ENCODE assay signal across 23 cellular contexts in genomic region chr1:114490235-114490634, GRCh38. TPM values are rescaled to one million over a fixed set of nuclear protein-coding genes. Genes with fewer than 3 reads are reported as not detected.
DNase-seq lines count a peak whose midpoint lies in the region; TF ChIP-seq lines count a peak whose summit lies in the region.
"Had no signal": no experiment of that assay in that cellular context is flagged by ENCODE, and none has a peak within 500 bp of the region (broad histone marks: within the 10 kb centered on the region; RNA-seq: fewer than 3 reads in every experiment).

No MANE protein-coding gene starts in this region.

- H3K9ac ChIP-seq in SK-N-MC (ENCODE audit: insufficient read length) = no peak overlapping the region

- peak overlapping the region; percentile 34; the same call in 1 of the 2 replicates for H3K4me3 ChIP-seq in SK-N-MC
- H3K4me3 ChIP-seq: body of pancreas, right atrium auricular region, stomach had no signal

- H3K27ac ChIP-seq in SK-N-MC = peak overlapping the region; percentile 84
- H3K27ac ChIP-seq: body of pancreas, right atrium auricular region, stomach had no signal

- H3K9me3 ChIP-seq in SK-N-MC (ENCODE audit: low read depth, low read length) = peaks cover 16% of the 10 kb centered on the region; the same call in 1 of the 2 replicates
- H3K9me3 ChIP-seq: body of pancreas, right atrium auricular region had no signal

- no peak overlapping the region for H3K4me3 Mint-ChIP-seq in activated naive CD8-positive, alpha-beta T cell
- no peak overlapping the region for H3K4me3 Mint-ChIP-seq in activated naive CD8-positive, alpha-beta T cell treated with anti-CD3 and anti-CD28 coated beads for 36 hours
- no peak overlapping the region for H3K4me3 Mint-ChIP-seq in chondrocyte (ENCODE audit: unreplicated experiment)
- no peak overlapping the region for H3K4me3 Mint-ChIP-seq in osteocyte (ENCODE audit: unreplicated experiment)

- H3K36me3 ChIP-seq in SK-N-MC (ENCODE audit: insufficient read depth, low read length) = peaks cover 43% of the 10 kb centered on the region
- H3K36me3 ChIP-seq: right atrium auricular region, stomach had no signal

- no peaks in the 10 kb centered on the region for H3K9me3 Mint-ChIP-seq in activated naive CD8-positive, alpha-beta T cell (ENCODE audit: low read depth)
- H3K9me3 Mint-ChIP-seq in activated naive CD8-positive, alpha-beta T cell treated with anti-CD3 and anti-CD28 coated beads for 36 hours = peaks cover 23% of the 10 kb centered on the region
- H3K9me3 Mint-ChIP-seq in chondrocyte (ENCODE audit: low read depth) (peaks cover 8% of the 10 kb centered on the region), osteocyte (ENCODE audit: unreplicated experiment) (peaks cover 5% of the 10 kb centered on the region)

- H3K27ac Mint-ChIP-seq in activated naive CD8-positive, alpha-beta T cell = peak overlapping the region; percentile 7
- H3K27ac Mint-ChIP-seq in activated naive CD8-positive, alpha-beta T cell treated with anti-CD3 and anti-CD28 coated beads for 36 hours = no peak overlapping the region
- H3K27ac Mint-ChIP-seq in chondrocyte (ENCODE audit: unreplicated experiment) = peak overlapping the region; percentile 20
- no peak overlapping the region for H3K27ac Mint-ChIP-seq in osteocyte (ENCODE audit: unreplicated experiment)

- H3K36me3 Mint-ChIP-seq in activated naive CD8-positive, alpha-beta T cell = peaks cover 15% of the 10 kb centered on the region
- H3K36me3 Mint-ChIP-seq in activated naive CD8-positive, alpha-beta T cell treated with anti-CD3 and anti-CD28 coated beads for 36 hours = peaks cover 56% of the 10 kb centered on the region
- H3K36me3 Mint-ChIP-seq in chondrocyte (ENCODE audit: low read depth) = peaks cover 3% of the 10 kb centered on the region
- peaks cover 4% of the 10 kb centered on the region for H3K36me3 Mint-ChIP-seq in osteocyte (ENCODE audit: unreplicated experiment)

- no peak for DNase-seq in activated naive CD8-positive, alpha-beta T cell treated with anti-CD3 and anti-CD28 coated beads for 36 hours
- DNase-seq in SK-N-MC (ENCODE audit: low read depth, low spot score) (peak; percentile 79), chondrocyte (ENCODE audit: low spot score) (no peak), COLO668 (lab: John Stamatoyannopoulos, UW; ENCODE audit: unreplicated experiment) (no peak), hepatic stellate cell (ENCODE audit: low spot score) (no peak), osteocyte (ENCODE audit: extremely low spot score, unreplicated experiment) (no peak), NOMO-1 treated with DMSO at 0.1 percent for 48 hours (lab: John Stamatoyannopoulos, UW; ENCODE audit: unreplicated experiment) (no peak)
- DNase-seq: activated CD4-positive, alpha-beta T cell treated with anti-CD3 and anti-CD28 coated beads for 1 hour; activated CD8-positive, alpha-beta memory T cell treated with anti-CD3 and anti-CD28 coated beads, Interleukin-2, amount 50 U/mL, for 4 hours; activated naive CD4-positive, alpha-beta T cell treated with Interleukin-2 at 50 U/mL for 16 hours; body of pancreas; cortex of kidney; EL; foreskin fibroblast; hypothalamus; kidney glomerular epithelial cell; midbrain; NCI-H1694 treated with DMSO at 0.1 percent for 48 hours; NCI-H510A; nucleus accumbens; stomach had no signal

- no peaks in the 10 kb centered on the region for H3K27me3 Mint-ChIP-seq in activated naive CD8-positive, alpha-beta T cell
- no peaks in the 10 kb centered on the region for H3K27me3 Mint-ChIP-seq in activated naive CD8-positive, alpha-beta T cell treated with anti-CD3 and anti-CD28 coated beads for 36 hours
- H3K27me3 Mint-ChIP-seq in chondrocyte (ENCODE audit: low read depth) = no peaks in the 10 kb centered on the region
- no peaks in the 10 kb centered on the region for H3K27me3 Mint-ChIP-seq in osteocyte (ENCODE audit: unreplicated experiment)

- no peak for TF ChIP-seq CTCF in chondrocyte (IDR thresholded peaks at IDR 0.05)
- TF ChIP-seq CTCF in osteocyte (IDR thresholded peaks at IDR 0.05) = no peak

- peaks cover 59% of the 10 kb centered on the region for H3K4me1 Mint-ChIP-seq in activated naive CD8-positive, alpha-beta T cell (ENCODE audit: low read depth)
- H3K4me1 Mint-ChIP-seq in activated naive CD8-positive, alpha-beta T cell treated with anti-CD3 and anti-CD28 coated beads for 36 hours = peaks cover 41% of the 10 kb centered on the region
- H3K4me1 Mint-ChIP-seq in chondrocyte (ENCODE audit: low read depth) = peaks cover 16% of the 10 kb centered on the region
- H3K4me1 Mint-ChIP-seq in osteocyte (ENCODE audit: unreplicated experiment) = peaks cover 12% of the 10 kb centered on the region

RNA-seq across cellular contexts. Expression of gene TRIM33, which starts 20.8 kb away (rescaled TPM):
- 10 to 100 TPM; 31.5 to 32.8 TPM for total RNA-seq in activated naive CD8-positive, alpha-beta T cell treated with anti-CD3 and anti-CD28 coated beads for 36 hours
- total RNA-seq in chondrocyte (24.0 to 28.7 TPM (median 24.0 TPM) in 3 replicates), osteocyte (32.2 and 33.3 TPM in 2 replicates)

Comparison
In these comparisons a context has a peak if more than half of its experiments do, and no peak if none do; other contexts are left out.
1. H3K27ac Mint-ChIP-seq: peak in activated naive CD8-positive, alpha-beta T cell (single experiment) and chondrocyte (single experiment); none in activated naive CD8-positive, alpha-beta T cell treated with anti-CD3 and anti-CD28 coated beads for 36 hours (single experiment) and osteocyte (single experiment).